Comparison of ENCODE assay signal across 2 cellular contexts in the genomic region with DNA sequence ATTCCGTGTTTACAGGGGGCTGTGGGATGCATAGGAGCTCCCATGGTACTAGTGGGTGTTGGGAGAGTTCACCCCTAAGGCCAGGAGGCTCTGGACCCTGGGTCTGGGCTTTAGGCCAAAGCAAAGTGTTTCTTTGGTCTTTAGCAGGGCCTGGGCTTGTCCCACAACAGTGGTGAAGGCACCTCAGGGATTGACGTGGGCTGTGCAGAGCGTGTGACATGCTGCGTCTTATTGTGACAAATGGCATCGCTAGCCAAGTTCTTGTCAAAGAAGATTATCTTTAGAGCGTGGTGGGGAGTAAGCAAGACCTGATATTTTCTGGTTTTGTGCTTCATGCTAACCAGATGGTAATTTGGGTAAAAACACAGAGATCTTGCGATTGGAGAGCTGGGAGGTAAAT.
TF ChIP-seq lines count a peak whose summit lies in the region.

No MANE protein-coding gene starts in this region.

TF ChIP-seq in H1, 55 proteins besides CTCF, POLR2A, EP300 and RAD21:
- TF ChIP-seq CHD1 (IDR thresholded peaks at IDR 0.05; ENCODE audit: low read depth, low read length), result no peak
- TF ChIP-seq MAFK (IDR thresholded peaks at IDR 0.05; ENCODE audit: low read depth, low read length), result no peak
- TF ChIP-seq EGR1 (IDR thresholded peaks at IDR 0.05; ENCODE audit: borderline replicate concordance, low read depth, low read length), result no peak
- no peak for TF ChIP-seq BACH1 (IDR thresholded peaks at IDR 0.05; ENCODE audit: low read length)
- no peak for TF ChIP-seq SIN3A (conservative IDR thresholded peaks at IDR 0.05 in 1 of 2, IDR thresholded peaks at IDR 0.05 in 1 of 2; ENCODE audit: low read depth in 1 of 2, low read length in 2 of 2)
- TF ChIP-seq RBBP5 (IDR thresholded peaks at IDR 0.05; ENCODE audit: borderline replicate concordance, low read depth, low read length), result no peak
- TF ChIP-seq RXRA (IDR thresholded peaks at IDR 0.05; ENCODE audit: insufficient read depth, low read depth, low read length), result no peak
- TF ChIP-seq SUZ12 (IDR thresholded peaks at IDR 0.05; ENCODE audit: low read length), result no peak
- TF ChIP-seq CHD7 (IDR thresholded peaks at IDR 0.05; ENCODE audit: insufficient replicate concordance, low read length), result no peak
- TF ChIP-seq, protein P1, sequence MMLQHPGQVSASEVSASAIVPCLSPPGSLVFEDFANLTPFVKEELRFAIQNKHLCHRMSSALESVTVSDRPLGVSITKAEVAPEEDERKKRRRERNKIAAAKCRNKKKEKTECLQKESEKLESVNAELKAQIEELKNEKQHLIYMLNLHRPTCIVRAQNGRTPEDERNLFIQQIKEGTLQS (IDR thresholded peaks at IDR 0.05; ENCODE audit: insufficient read depth, low read depth, low read length), result no peak
- no peak for TF ChIP-seq TBP (IDR thresholded peaks at IDR 0.05; ENCODE audit: low read depth, low read length)
- no peak for TF ChIP-seq NRF1 (IDR thresholded peaks at IDR 0.05; ENCODE audit: low read depth, low read length)
- no peak for TF ChIP-seq ASH2L (IDR thresholded peaks at IDR 0.05; ENCODE audit: low read length)
- no peak for TF ChIP-seq TEAD4 (IDR thresholded peaks at IDR 0.05; ENCODE audit: low read depth, low read length)
- TF ChIP-seq KDM4A (IDR thresholded peaks at IDR 0.05; ENCODE audit: low read depth, low read length, severe bottlenecking), result no peak

TF ChIP-seq in neural cell, 6 proteins besides CTCF, POLR2A, EP300 and RAD21:
- TF ChIP-seq REST (IDR thresholded peaks at IDR 0.05; ENCODE audit: borderline replicate concordance) (no peak), POLR2AphosphoS5 (IDR thresholded peaks at IDR 0.05) (peak; percentile 18)
TF ChIP-seq in neural cell: peak in this region for 1.
